10 cellular contexts compared by ENCODE assay signal in genomic region chr6:46175446-46175845, GRCh38. TPM values are rescaled to one million over a fixed set of nuclear protein-coding genes. Genes with fewer than 3 reads are reported as not detected.
DNase-seq lines count a peak whose midpoint lies in the region; ATAC-seq and TF ChIP-seq lines count a peak whose summit lies in the region.
"Had no signal": no experiment of that assay in that cellular context is flagged by ENCODE, and none has a peak within 500 bp of the region (broad histone marks: within the 10 kb centered on the region; RNA-seq: fewer than 3 reads in every experiment).

No MANE protein-coding gene starts in this region.

- CTCF ChIA-PET in GM10248 (lab: Yijun Ruan, JAX), result interaction anchor here (0.9 kb wide), 1 partner anchor 11 kb away, joined by 3 read pairs; no protein-coding TSS in a partner anchor

- DNase-seq in GM10248 (ENCODE audit: extremely low spot score), result peak; percentile 41
- DNase-seq in GM19240 (ENCODE audit: insufficient read length, low spot score), result peak; percentile 15
- peak; percentile 34 for DNase-seq in OCI-M1 (lab: John Stamatoyannopoulos, UW)
- no peak for DNase-seq in pons (ENCODE audit: low spot score)
- no peak for DNase-seq in NCI-H1105 (lab: John Stamatoyannopoulos, UW)
- no peak for DNase-seq in NCI-H2081 treated with DMSO at 0.1 percent for 48 hours (lab: John Stamatoyannopoulos, UW)
- no peak for DNase-seq in upper lobe of right lung
- DNase-seq: activated CD4-positive, CD25-positive, alpha-beta regulatory T cell; Caco-2 had no signal

- TF ChIP-seq CTCF in GM10248 (IDR thresholded peaks at IDR 0.05; ENCODE audit: control extremely low read depth, extremely low read depth, low read depth, missing control alignments) (no peak), upper lobe of right lung (IDR thresholded peaks at IDR 0.05) (no peak)

- H3K4me3 ChIP-seq in upper lobe of right lung, result no peak overlapping the region

- ATAC-seq in HG02885 (IDR thresholded peaks at IDR 0.05; ENCODE audit: poor library complexity, unreplicated experiment), result peak; percentile 84
- no peak for ATAC-seq in upper lobe of right lung

- H3K36me3 ChIP-seq in upper lobe of right lung, result no peaks in the 10 kb centered on the region

- no peaks in the 10 kb centered on the region for H3K27me3 ChIP-seq in upper lobe of right lung

- H3K9me3 ChIP-seq in upper lobe of right lung, result no peaks in the 10 kb centered on the region
- H3K9me3 ChIP-seq: Caco-2 had no signal

- POLR2A ChIA-PET in GM10248 (lab: Yijun Ruan, JAX), result no interaction called here

- H3K4me1 ChIP-seq in upper lobe of right lung, result no peaks in the 10 kb centered on the region
- H3K4me1 ChIP-seq: Caco-2 had no signal

- intact Hi-C loops in upper lobe of right lung (cut with DNase I), result no loop called here

- H3K27ac ChIP-seq in upper lobe of right lung, result no peak overlapping the region

RNA-seq across cellular contexts. Expression of gene ENPP5, which starts 4.7 kb away (rescaled TPM):
- total RNA-seq in upper lobe of right lung, result 7.3 TPM

RNA-seq across cellular contexts. Expression of gene ENPP4, which starts 45.7 kb away (rescaled TPM):
- total RNA-seq in upper lobe of right lung, result 27.8 TPM

Comparison
In these comparisons a context has a peak if more than half of its experiments do, and no peak if none do; other contexts are left out.
1. DNase-seq: peak in GM10248 (single experiment), GM19240 (single experiment) and OCI-M1 (single experiment); none in pons (single experiment), NCI-H1105 (single experiment), NCI-H2081 treated with DMSO at 0.1 percent for 48 hours (single experiment) and upper lobe of right lung (single experiment).